Comparison of ENCODE assay signal across 9 cellular contexts in genomic region chr2:43312751-43313641, GRCh38.
DNase-seq lines count a peak whose midpoint lies in the region; ATAC-seq and TF ChIP-seq lines count a peak whose summit lies in the region.
"Had no signal": no experiment of that assay in that cellular context is flagged by ENCODE, and none has a peak within 500 bp of the region (broad histone marks: within the 10 kb centered on the region; RNA-seq: fewer than 3 reads in every experiment).

No MANE protein-coding gene starts in this region.

- no peaks in the 10 kb centered on the region for H3K9me3 ChIP-seq in upper lobe of right lung
- H3K9me3 ChIP-seq: HAP-1 had no signal

- peak; percentile 60 for DNase-seq in NCI-H748 (lab: John Stamatoyannopoulos, UW; ENCODE audit: unreplicated experiment)
- no peak for DNase-seq in NCI-H748 treated with DMSO at 0.1 percent for 48 hours (lab: John Stamatoyannopoulos, UW)
- peak; percentile 51 for DNase-seq in amniotic epithelial cell (ENCODE audit: low read depth)
- no peak for DNase-seq in left colon
- no peak for DNase-seq in upper lobe of right lung
- DNase-seq in NCI-H2227 treated with DMSO at 0.1 percent for 48 hours (lab: John Stamatoyannopoulos, UW): no peak
- no peak for DNase-seq in DMS114 treated with DMSO at 0.1 percent for 48 hours (lab: John Stamatoyannopoulos, UW; ENCODE audit: unreplicated experiment)

- peaks cover 18% of the 10 kb centered on the region for H3K4me1 ChIP-seq in upper lobe of right lung
- H3K4me1 ChIP-seq: HAP-1 had no signal

- intact Hi-C loops in left colon (cut with DNase I, micrococcal nuclease): no loop called here
- intact Hi-C loops in upper lobe of right lung (cut with DNase I): no loop called here

- ATAC-seq in left colon (peak; percentile 18), upper lobe of right lung (no peak), HG02970 (IDR thresholded peaks at IDR 0.05; ENCODE audit: low FRiP score, unreplicated experiment) (no peak)

- H3K36me3 ChIP-seq in upper lobe of right lung: no peaks in the 10 kb centered on the region
- H3K36me3 ChIP-seq: HAP-1 had no signal

- no peaks in the 10 kb centered on the region for H3K27me3 ChIP-seq in upper lobe of right lung

- TF ChIP-seq CTCF in upper lobe of right lung (IDR thresholded peaks at IDR 0.05): no peak

- no peak overlapping the region for H3K4me3 ChIP-seq in upper lobe of right lung
- H3K4me3 ChIP-seq: HAP-1 had no signal

- H3K27ac ChIP-seq in upper lobe of right lung: peak overlapping the region; percentile 38

Comparison
In these comparisons a context has a peak if more than half of its experiments do, and no peak if none do; other contexts are left out.
1. DNase-seq: peak in NCI-H748 (single experiment) and amniotic epithelial cell (single experiment); none in NCI-H748 treated with DMSO at 0.1 percent for 48 hours (single experiment), left colon (0 of 2), upper lobe of right lung (single experiment), NCI-H2227 treated with DMSO at 0.1 percent for 48 hours (single experiment) and DMS114 treated with DMSO at 0.1 percent for 48 hours (single experiment).